Comparison of ENCODE assay signal across 8 cellular contexts in the genomic region with DNA sequence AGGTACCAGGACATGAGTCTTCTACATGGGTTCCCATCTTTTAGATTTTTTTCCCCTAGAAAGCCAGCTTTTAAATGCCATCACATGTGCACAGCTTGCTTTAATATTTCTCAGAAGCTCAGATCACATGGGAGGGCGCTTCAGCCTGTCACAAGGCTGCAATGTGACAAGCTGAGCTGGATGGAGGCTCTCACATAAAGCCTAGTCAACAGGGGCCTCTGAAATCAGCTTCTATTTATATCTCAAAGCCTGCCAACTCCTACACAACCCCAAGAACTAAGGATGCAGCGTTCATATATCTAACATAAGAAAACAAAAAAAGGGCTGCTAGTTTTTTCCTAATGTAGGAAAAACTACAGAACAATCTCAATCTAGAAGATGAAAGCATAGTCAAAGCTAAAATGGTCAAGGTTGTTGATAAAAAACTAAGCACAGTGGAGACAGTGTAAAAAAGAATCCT. TPM values are rescaled to one million over a fixed set of nuclear protein-coding genes. Genes with fewer than 3 reads are reported as not detected.
DNase-seq lines count a peak whose midpoint lies in the region; ATAC-seq, FAIRE-seq and TF ChIP-seq lines count a peak whose summit lies in the region.

No MANE protein-coding gene starts in this region.

- DNase-seq in C1 segment of cervical spinal cord (lab: John Stamatoyannopoulos, UW) (peak in 13 of 14 donors; percentile 2 to 91 (median 81)), Peyer's patch (peak in 2 of 3 donors; percentile 38 to 74), cardiac muscle cell (ENCODE audit: low read depth in 1 of 2, low spot score in 1 of 2) (peak; percentile 77 to 89), pancreas (peak in 4 of 6 donors; percentile 35 to 74 (median 42)), upper lobe of right lung (no peak)

- H3K4me3 ChIP-seq in Peyer's patch: peak overlapping the region; percentile 72 to 98 (median 94)
- peak overlapping the region; percentile 96 for H3K4me3 ChIP-seq in cardiac muscle cell
- H3K4me3 ChIP-seq in pancreas: peak overlapping the region; percentile 59 to 99 (median 78)
- peak overlapping the region; percentile 82 for H3K4me3 ChIP-seq in upper lobe of right lung

- peak; percentile 19 for ATAC-seq in GM19023 (IDR thresholded peaks at IDR 0.05; ENCODE audit: unreplicated experiment)
- ATAC-seq in HG03432 (IDR thresholded peaks at IDR 0.05; ENCODE audit: unreplicated experiment): peak; percentile 24
- peak in 3 of 4 donors; percentile 4 to 48 (median 38) for ATAC-seq in pancreas
- ATAC-seq in upper lobe of right lung: peak; percentile 22

- peaks cover 0 to 24% (median 0%) of the 10 kb centered on the region in 3 donors for H3K36me3 ChIP-seq in Peyer's patch
- H3K36me3 ChIP-seq in cardiac muscle cell: peaks cover 25% of the 10 kb centered on the region
- peaks cover 0 to 28% (median 0%) of the 10 kb centered on the region in 3 donors for H3K36me3 ChIP-seq in pancreas
- H3K36me3 ChIP-seq in upper lobe of right lung: peaks cover 45% of the 10 kb centered on the region

- TF ChIP-seq CTCF in Peyer's patch (IDR thresholded peaks at IDR 0.05) (no peak), cardiac muscle cell (IDR thresholded peaks at IDR 0.05; ENCODE audit: low read depth, low read length) (no peak), pancreas (IDR thresholded peaks at IDR 0.05) (no peak), upper lobe of right lung (IDR thresholded peaks at IDR 0.05) (no peak)

- peak overlapping the region; percentile 97 to 100 (median 100) for H3K27ac ChIP-seq in Peyer's patch
- peak overlapping the region; percentile 54 for H3K27ac ChIP-seq in adipose tissue (ENCODE audit: low read depth, low read length)
- H3K27ac ChIP-seq in cardiac muscle cell: peak overlapping the region; percentile 100
- peak overlapping the region in 3 of 4 donors; percentile 99 for H3K27ac ChIP-seq in pancreas
- H3K27ac ChIP-seq in upper lobe of right lung: peak overlapping the region; percentile 97

- H3K27me3 ChIP-seq in Peyer's patch: no peaks in the 10 kb centered on the region
- no peaks in the 10 kb centered on the region for H3K27me3 ChIP-seq in cardiac muscle cell
- H3K27me3 ChIP-seq in pancreas: no peaks in the 10 kb centered on the region
- no peaks in the 10 kb centered on the region for H3K27me3 ChIP-seq in upper lobe of right lung

- H3K4me1 ChIP-seq in Peyer's patch (peaks cover 0 to 29% (median 5%) of the 10 kb centered on the region in 4 donors), cardiac muscle cell (ENCODE audit: low read depth) (peaks cover 51% of the 10 kb centered on the region), pancreas (peaks cover 23 to 40% (median 37%) of the 10 kb centered on the region in 3 donors), upper lobe of right lung (peaks cover 46% of the 10 kb centered on the region)

- H3K9me3 ChIP-seq in Peyer's patch: no peaks in the 10 kb centered on the region
- H3K9me3 ChIP-seq in cardiac muscle cell (ENCODE audit: low read depth): no peaks in the 10 kb centered on the region
- H3K9me3 ChIP-seq in pancreas: no peaks in the 10 kb centered on the region
- no peaks in the 10 kb centered on the region for H3K9me3 ChIP-seq in upper lobe of right lung

- intact Hi-C loops in pancreas (cut with DNase I) (no loop called here), upper lobe of right lung (cut with DNase I) (loop anchor here (10.0 kb wide), 1 partner anchor 58 kb away; no protein-coding TSS in a partner anchor)

- FAIRE-seq in pancreas (lab: Jason Lieb, UNC): peak; percentile 79

- no peak for TF ChIP-seq POLR2A in Peyer's patch (IDR thresholded peaks at IDR 0.05)

- 4 to 7% (median 7%) methylated on average over 2 of the region's 2 CpGs for WGBS in adipose tissue, 3 donors
- 1 to 2% methylated on average over 2 of the region's 2 CpGs for WGBS in pancreas, 2 donors

RNA-seq across cellular contexts. Expression of a gene that starts 2.3 kb away (rescaled TPM):
- total RNA-seq in Peyer's patch (100 to 1,000 TPM in 3 of 4 donors, 10 to 100 TPM in 1; 69.0 to 272 (median 135) TPM), cardiac muscle cell (174 and 188 TPM in 2 replicates), pancreas (10 to 100 TPM; 47.8 to 98.6 (median 70.8) TPM), upper lobe of right lung (204 TPM)
- polyA plus RNA-seq in adipose tissue (100 to 1,000 TPM in 2 of 3 donors, 10 to 100 TPM in 1; 61.1 to 269 (median 205) TPM), cardiac muscle cell (152 and 173 TPM in 2 replicates), pancreas (10 to 100 TPM; 55.6 to 84.7 TPM)
